18 cellular contexts compared by ENCODE assay signal in genomic region chr4:185799442-185799841, GRCh38. TPM values are rescaled to one million over a fixed set of nuclear protein-coding genes. Genes with fewer than 3 reads are reported as not detected.
DNase-seq lines count a peak whose midpoint lies in the region; ATAC-seq, FAIRE-seq and TF ChIP-seq lines count a peak whose summit lies in the region.
"Had no signal": no experiment of that assay in that cellular context is flagged by ENCODE, and none has a peak within 500 bp of the region (broad histone marks: within the 10 kb centered on the region; RNA-seq: fewer than 3 reads in every experiment).

No MANE protein-coding gene starts in this region.

- H3K27ac ChIP-seq in left ventricle myocardium inferior (replicated peaks) (peak overlapping the region; percentile 82), right atrium auricular region (peak overlapping the region; percentile 73 to 80), prostate gland (peak overlapping the region; percentile 33 to 39), upper lobe of right lung (no peak overlapping the region), vagina (no peak overlapping the region)
- H3K27ac ChIP-seq: A549, C4-2B had no signal

- FAIRE-seq in urothelium cell line (lab: Jason Lieb, UNC), result no peak
- FAIRE-seq: A549, G401.6, GM12891 had no signal

- intact Hi-C loops in left ventricle myocardium inferior (cut with micrococcal nuclease) (no loop called here), cardiac septum (cut with DNase I) (no loop called here), prostate gland (cut with DNase I) (no loop called here), upper lobe of right lung (cut with DNase I) (no loop called here), vagina (cut with DNase I) (no loop called here)

- H3K4me1 ChIP-seq in left ventricle myocardium inferior (peaks cover 82% of the 10 kb centered on the region), right atrium auricular region (peaks cover 0 to 36% of the 10 kb centered on the region in 2 donors), prostate gland (replicated peaks) (no peaks in the 10 kb centered on the region), upper lobe of right lung (no peaks in the 10 kb centered on the region), vagina (no peaks in the 10 kb centered on the region)

- no peak for DNase-seq in left ventricle myocardium inferior
- no peak for DNase-seq in cardiac septum (ENCODE audit: low spot score)
- no peak for DNase-seq in right atrium auricular region (ENCODE audit: low spot score)
- DNase-seq in prostate gland (ENCODE audit: low spot score), result peak; percentile 27
- no peak for DNase-seq in upper lobe of right lung
- DNase-seq in vagina (ENCODE audit: extremely low spot score in 2 of 2), result no peak
- no peak for DNase-seq in urothelium cell line (ENCODE audit: low spot score)
- no peak for DNase-seq in hypothalamus (lab: John Stamatoyannopoulos, UW)
- DNase-seq: BE2C; CD4-positive, alpha-beta memory T cell; DMS79; EL; H9 had no signal

- TF ChIP-seq CTCF in left ventricle myocardium inferior (IDR thresholded peaks at IDR 0.05; ENCODE audit: borderline replicate concordance), result no peak
- no peak for TF ChIP-seq CTCF in right atrium auricular region (IDR thresholded peaks at IDR 0.05)
- TF ChIP-seq CTCF in prostate gland (IDR thresholded peaks at IDR 0.05), result no peak
- TF ChIP-seq CTCF in upper lobe of right lung (IDR thresholded peaks at IDR 0.05), result no peak
- no peak for TF ChIP-seq CTCF in vagina (IDR thresholded peaks at IDR 0.05)

- H3K4me3 ChIP-seq in left ventricle myocardium inferior (peak overlapping the region; percentile 37), right atrium auricular region (no peak overlapping the region), prostate gland (no peak overlapping the region), upper lobe of right lung (no peak overlapping the region), vagina (no peak overlapping the region)
- H3K4me3 ChIP-seq: A549, GM23338 had no signal

- H3K9me3 ChIP-seq in left ventricle myocardium inferior (replicated peaks), result no peaks in the 10 kb centered on the region
- H3K9me3 ChIP-seq in right atrium auricular region, result no peaks in the 10 kb centered on the region
- no peaks in the 10 kb centered on the region for H3K9me3 ChIP-seq in prostate gland
- H3K9me3 ChIP-seq in upper lobe of right lung, result no peaks in the 10 kb centered on the region
- no peaks in the 10 kb centered on the region for H3K9me3 ChIP-seq in vagina
- H3K9me3 ChIP-seq: A549, BE2C had no signal

- 74% methylated on average over 10 of the region's 10 CpGs for WGBS in prostate gland

- ATAC-seq in upper lobe of right lung, result peak; percentile 38
- ATAC-seq: A549, GM23338 had no signal

- TF ChIP-seq POLR2A in prostate gland (IDR thresholded peaks at IDR 0.05), result no peak
- TF ChIP-seq POLR2A in vagina (IDR thresholded peaks at IDR 0.05), result no peak

- no peaks in the 10 kb centered on the region for H3K27me3 ChIP-seq in left ventricle myocardium inferior (ENCODE audit: low read depth)
- no peaks in the 10 kb centered on the region for H3K27me3 ChIP-seq in right atrium auricular region
- H3K27me3 ChIP-seq in prostate gland (replicated peaks; ENCODE audit: insufficient read depth), result no peaks in the 10 kb centered on the region
- no peaks in the 10 kb centered on the region for H3K27me3 ChIP-seq in upper lobe of right lung
- H3K27me3 ChIP-seq in vagina, result no peaks in the 10 kb centered on the region
- H3K27me3 ChIP-seq: BE2C had no signal

- H3K36me3 ChIP-seq in left ventricle myocardium inferior (peaks cover 8% of the 10 kb centered on the region), right atrium auricular region (peaks cover 8% of the 10 kb centered on the region), prostate gland (no peaks in the 10 kb centered on the region), upper lobe of right lung (no peaks in the 10 kb centered on the region), vagina (no peaks in the 10 kb centered on the region)
- H3K36me3 ChIP-seq: BE2C had no signal

RNA-seq across cellular contexts. Expression of gene SORBS2, which starts 12.6 kb away (rescaled TPM):
- total RNA-seq in left ventricle myocardium inferior, result 1,282 TPM
- total RNA-seq in cardiac septum, result 1,779 TPM
- total RNA-seq in right atrium auricular region, result 100 to 1,000 TPM; 530 to 741 TPM
- total RNA-seq in prostate gland, result 100 to 1,000 TPM; 175 to 242 TPM
- 44.9 TPM for total RNA-seq in upper lobe of right lung
- total RNA-seq in vagina, result 60.4 TPM
- total RNA-seq: CD4-positive, alpha-beta memory T cell had no signal

Comparison
In these comparisons a context has a peak if more than half of its experiments do, and no peak if none do; other contexts are left out.
1. H3K27ac ChIP-seq: peak in left ventricle myocardium inferior (single experiment), right atrium auricular region (2 of 2) and prostate gland (2 of 2); none in upper lobe of right lung (single experiment) and vagina (single experiment).